In genomic region chr13:84137292-84137691, GRCh38 we compare ENCODE assay signal across 8 cellular contexts.
DNase-seq lines count a peak whose midpoint lies in the region; ATAC-seq and TF ChIP-seq lines count a peak whose summit lies in the region.

No MANE protein-coding gene starts in this region.

- no CpG with 5 or more reads among the region's 2 CpGs for WGBS in mesenchymal stem cell

- no peak overlapping the region for H3K14ac ChIP-seq in mesenchymal stem cell (ENCODE audit: low read length in 2 of 2)

- H3K9me3 ChIP-seq in mesenchymal stem cell (ENCODE audit: control insufficient read depth, low read length), result no peaks in the 10 kb centered on the region

- H3K4me1 ChIP-seq in mesenchymal stem cell (ENCODE audit: control insufficient read depth, insufficient read depth, low read depth, low read length) (no peaks in the 10 kb centered on the region), foreskin keratinocyte (peaks cover 12% of the 10 kb centered on the region)

- no peak overlapping the region for H2BK5ac ChIP-seq in mesenchymal stem cell (ENCODE audit: low read depth, low read length, poor library complexity, severe bottlenecking)

- no peak overlapping the region for H4K8ac ChIP-seq in mesenchymal stem cell (ENCODE audit: low read length)

- DNase-seq in activated gamma-delta T cell treated with Interleukin-2 at 50 U/mL for 16 hours (peak; percentile 53), activated gamma-delta T cell (lab: John Stamatoyannopoulos, UW) (no peak), mesenchymal stem cell (peak; percentile 28), foreskin keratinocyte (no peak), Right ventricle myocardium inferior (ENCODE audit: missing footprints) (no peak), foreskin melanocyte (no peak)
- peak; percentile 49 for DNase-seq in activated CD4-positive, alpha-beta T cell treated with anti-CD3 and anti-CD28 coated beads for 48 hours

- no peak overlapping the region for H3K4me3 ChIP-seq in mesenchymal stem cell (ENCODE audit: insufficient read depth in 1 of 2, low read depth in 1 of 2, low read length in 2 of 2)

- H2AK5ac ChIP-seq in mesenchymal stem cell (ENCODE audit: low read length, severe bottlenecking), result no peak overlapping the region

- no peak overlapping the region for H2BK12ac ChIP-seq in mesenchymal stem cell (ENCODE audit: low read length in 2 of 2)

- H3K18ac ChIP-seq in mesenchymal stem cell (ENCODE audit: low read depth in 1 of 2, low read length in 2 of 2), result no peak overlapping the region

- ATAC-seq in HG03442 (IDR thresholded peaks at IDR 0.05; ENCODE audit: unreplicated experiment), result peak; percentile 95
- no peak for ATAC-seq in foreskin keratinocyte
- ATAC-seq in Right ventricle myocardium inferior, result no peak

- intact Hi-C loops in Right ventricle myocardium inferior (cut with DNase I), result no loop called here

- H4K91ac ChIP-seq in mesenchymal stem cell (ENCODE audit: low read length), result no peak overlapping the region

- H3K36me3 ChIP-seq in mesenchymal stem cell (ENCODE audit: control insufficient read depth in 1 of 2, insufficient read depth in 2 of 2, low read depth in 1 of 2, low read length in 2 of 2), result no peaks in the 10 kb centered on the region

- no peak overlapping the region for H3K23ac ChIP-seq in mesenchymal stem cell (ENCODE audit: low read length in 2 of 2)

- TF ChIP-seq CTCF in foreskin keratinocyte (conservative IDR thresholded peaks at IDR 0.05), result no peak

- H3K4ac ChIP-seq in mesenchymal stem cell (ENCODE audit: low read depth in 1 of 2, low read length in 2 of 2), result no peak overlapping the region

- H3K4me2 ChIP-seq in mesenchymal stem cell (ENCODE audit: low read length, poor library complexity, severe bottlenecking), result no peak overlapping the region

- no peak overlapping the region for H2BK120ac ChIP-seq in mesenchymal stem cell (ENCODE audit: low read depth, low read length)

- H3K79me1 ChIP-seq in mesenchymal stem cell (replicated peaks; ENCODE audit: low read length, poor library complexity, severe bottlenecking), result no peaks in the 10 kb centered on the region

- H2AFZ ChIP-seq in mesenchymal stem cell (ENCODE audit: low read depth, low read length), result no peak overlapping the region

- H3K27ac ChIP-seq in mesenchymal stem cell (ENCODE audit: low read length, poor library complexity, severe bottlenecking), result no peak overlapping the region
- H3K27ac ChIP-seq in foreskin keratinocyte, result no peak overlapping the region

- H3K27me3 ChIP-seq in mesenchymal stem cell (ENCODE audit: control insufficient read depth in 1 of 2, insufficient read depth in 1 of 2, low read length in 2 of 2), result no peaks in the 10 kb centered on the region
- H3K27me3 ChIP-seq in foreskin keratinocyte, result no peaks in the 10 kb centered on the region

- H2BK15ac ChIP-seq in mesenchymal stem cell (ENCODE audit: low read depth, poor library complexity, severe bottlenecking), result no peak overlapping the region

- no peak overlapping the region for H3K9ac ChIP-seq in mesenchymal stem cell (ENCODE audit: low read length)

Comparison
In these comparisons a context has a peak if more than half of its experiments do, and no peak if none do; other contexts are left out.
1. DNase-seq: peak in activated gamma-delta T cell treated with Interleukin-2 at 50 U/mL for 16 hours (single experiment), activated CD4-positive, alpha-beta T cell treated with anti-CD3 and anti-CD28 coated beads for 48 hours (single experiment) and mesenchymal stem cell (single experiment); none in activated gamma-delta T cell (single experiment), foreskin keratinocyte (0 of 2), Right ventricle myocardium inferior (single experiment) and foreskin melanocyte (single experiment).